In genomic region chr13:50589139-50589538, GRCh38 we compare ENCODE assay signal across 10 cellular contexts.
DNase-seq lines count a peak whose midpoint lies in the region; ATAC-seq and TF ChIP-seq lines count a peak whose summit lies in the region.
"Had no signal": no experiment of that assay in that cellular context is flagged by ENCODE, and none has a peak within 500 bp of the region (broad histone marks: within the 10 kb centered on the region; RNA-seq: fewer than 3 reads in every experiment).

No MANE protein-coding gene starts in this region.

- CTCF ChIA-PET in activated B cell treated with CpG ODN at 0.5 μM for 24 hours (lab: Charles Lee) = no interaction called here

- no peaks in the 10 kb centered on the region for H3K79me2 ChIP-seq in hepatocyte

- no peak overlapping the region for H2AFZ ChIP-seq in hepatocyte

- H3K4me3 Mint-ChIP-seq in activated B cell treated with CpG ODN at 0.5 μM for 24 hours = no peak overlapping the region

- POLR2A ChIA-PET in activated B cell treated with CpG ODN at 0.5 μM for 24 hours (lab: Charles Lee) = interaction anchor here (2.5 kb wide), 1 partner anchor 212 kb away, joined by 7 read pairs; no protein-coding TSS in a partner anchor

- no peaks in the 10 kb centered on the region for H3K27me3 ChIP-seq in hepatocyte
- H3K27me3 ChIP-seq in stomach = no peaks in the 10 kb centered on the region
- H3K27me3 ChIP-seq: tibial nerve had no signal

- H3K4me3 ChIP-seq in AG10803 (ENCODE audit: low read length) (no peak overlapping the region), hepatocyte (no peak overlapping the region), stomach (no peak overlapping the region)
- H3K4me3 ChIP-seq: tibial nerve had no signal

- H4K20me1 ChIP-seq in hepatocyte (ENCODE audit: insufficient read depth, poor library complexity, severe bottlenecking) = no peaks in the 10 kb centered on the region

- H3K27me3 Mint-ChIP-seq in activated B cell treated with CpG ODN at 0.5 μM for 24 hours = no peaks in the 10 kb centered on the region

- TF ChIP-seq EP300 in stomach (IDR thresholded peaks at IDR 0.05) = no peak

- no peak for TF ChIP-seq POLR2A in stomach (IDR thresholded peaks at IDR 0.05)

- intact Hi-C loops in activated B cell treated with CpG ODN at 0.5 μM for 24 hours (cut with micrococcal nuclease) (loop anchor here (5.0 kb wide), 1 partner anchor 37 kb away; no protein-coding TSS in a partner anchor), stomach (cut with DNase I; ENCODE audit: low total_unique reads) (no loop called here), cardiac septum (cut with DNase I) (no loop called here)

- TF ChIP-seq CTCF in AG10803 (conservative IDR thresholded peaks at IDR 0.05; ENCODE audit: low read length) = no peak
- no peak for TF ChIP-seq CTCF in activated B cell treated with CpG ODN at 0.5 μM for 24 hours (IDR thresholded peaks at IDR 0.05)
- no peak for TF ChIP-seq CTCF in hepatocyte (IDR thresholded peaks at IDR 0.05; ENCODE audit: poor library complexity)
- no peak for TF ChIP-seq CTCF in stomach (IDR thresholded peaks at IDR 0.05)

- H3K9me3 ChIP-seq in hepatocyte (ENCODE audit: low read depth) = no peaks in the 10 kb centered on the region
- no peaks in the 10 kb centered on the region for H3K9me3 ChIP-seq in stomach
- H3K9me3 ChIP-seq: tibial nerve had no signal

- peak; percentile 93 for DNase-seq in AG10803 (ENCODE audit: low read depth)
- DNase-seq in activated B cell treated with CpG ODN at 0.5 μM for 24 hours = no peak
- peak; percentile 11 for DNase-seq in hepatocyte (ENCODE audit: low spot score)
- DNase-seq in stimulated activated CD4-positive, alpha-beta T cell treated with anti-CD3 and anti-CD28 coated beads, Interleukin-4, amount 100 ng/mL, for 4 hours = no peak
- no peak for DNase-seq in UCSD-AML1 (lab: John Stamatoyannopoulos, UW; ENCODE audit: unreplicated experiment)
- no peak for DNase-seq in stomach
- DNase-seq in cardiac septum (ENCODE audit: low spot score) = no peak
- DNase-seq: NCI-H187 treated with DMSO at 0.1 percent for 48 hours had no signal

- H3K27ac Mint-ChIP-seq in activated B cell treated with CpG ODN at 0.5 μM for 24 hours = peak overlapping the region; percentile 46

- H3K4me1 ChIP-seq in hepatocyte (ENCODE audit: insufficient read depth) (peaks cover 15% of the 10 kb centered on the region), stomach (no peaks in the 10 kb centered on the region)

- no peak overlapping the region for H3K4me2 ChIP-seq in hepatocyte

- peaks cover 83% of the 10 kb centered on the region for H3K4me1 Mint-ChIP-seq in activated B cell treated with CpG ODN at 0.5 μM for 24 hours

- no peaks in the 10 kb centered on the region for H3K36me3 Mint-ChIP-seq in activated B cell treated with CpG ODN at 0.5 μM for 24 hours (ENCODE audit: low read depth)

- no peaks in the 10 kb centered on the region for H3K36me3 ChIP-seq in hepatocyte (replicated peaks; ENCODE audit: insufficient read depth, low read depth)
- H3K36me3 ChIP-seq in stomach = no peaks in the 10 kb centered on the region
- H3K36me3 ChIP-seq: tibial nerve had no signal

- ATAC-seq in HG03442 (IDR thresholded peaks at IDR 0.05; ENCODE audit: unreplicated experiment) (peak; percentile 39), activated B cell treated with CpG ODN at 0.5 μM for 24 hours (ENCODE audit: low read depth) (no peak)

- no peaks in the 10 kb centered on the region for H3K9me2 ChIP-seq in hepatocyte (replicated peaks; ENCODE audit: insufficient read depth)

- H3K9me3 Mint-ChIP-seq in activated B cell treated with CpG ODN at 0.5 μM for 24 hours = no peaks in the 10 kb centered on the region

- H3K27ac ChIP-seq in hepatocyte = no peak overlapping the region
- no peak overlapping the region for H3K27ac ChIP-seq in stomach
- H3K27ac ChIP-seq: tibial nerve had no signal

Comparison
In these comparisons a context has a peak if more than half of its experiments do, and no peak if none do; other contexts are left out.
1. DNase-seq: peak in AG10803 (single experiment) and hepatocyte (single experiment); none in activated B cell treated with CpG ODN at 0.5 μM for 24 hours (single experiment), stimulated activated CD4-positive, alpha-beta T cell treated with anti-CD3 and anti-CD28 coated beads, Interleukin-4, amount 100 ng/mL, for 4 hours (0 of 2), UCSD-AML1 (single experiment), stomach (single experiment) and cardiac septum (single experiment).